ENCODE assay signal across 10 cellular contexts in genomic region chr14:104722938-104723650, GRCh38. TPM values are rescaled to one million over a fixed set of nuclear protein-coding genes. Genes with fewer than 3 reads are reported as not detected.
DNase-seq lines count a peak whose midpoint lies in the region; ATAC-seq, FAIRE-seq and TF ChIP-seq lines count a peak whose summit lies in the region.
"Had no signal": no experiment of that assay in that cellular context is flagged by ENCODE, and none has a peak within 500 bp of the region (broad histone marks: within the 10 kb centered on the region; RNA-seq: fewer than 3 reads in every experiment).

No MANE protein-coding gene starts in this region.

- no peak overlapping the region for H3K23ac ChIP-seq in H1 (ENCODE audit: insufficient read length)

- H2AK5ac ChIP-seq in H1 (ENCODE audit: low read depth, low read length), result no peak overlapping the region

- H3K9me3 Mint-ChIP-seq in CD8-positive, alpha-beta T cell, result no peaks in the 10 kb centered on the region

- intact Hi-C loops in CD8-positive, alpha-beta T cell (cut with DNase I, micrococcal nuclease), result loop anchor here (1.0 to 5.0 kb wide), 2 partner anchors 29 to 44 kb away; no protein-coding TSS in a partner anchor

- peaks cover 6% of the 10 kb centered on the region for H3K36me3 Mint-ChIP-seq in CD8-positive, alpha-beta T cell

- H2AFZ ChIP-seq in H1 (ENCODE audit: low read length) (no peak overlapping the region), parathyroid adenoma (peak overlapping the region; percentile 91)

- H3K9me3 ChIP-seq in CD8-positive, alpha-beta T cell (ENCODE audit: low read length), result no peaks in the 10 kb centered on the region
- no peaks in the 10 kb centered on the region for H3K9me3 ChIP-seq in H1 (ENCODE audit: insufficient read depth in 2 of 2, low read depth in 1 of 2, low read length in 1 of 2)
- no peaks in the 10 kb centered on the region for H3K9me3 ChIP-seq in parathyroid adenoma (ENCODE audit: control insufficient read depth, low read length)

- no peak for TF ChIP-seq RAD21 in H1 (IDR thresholded peaks at IDR 0.05 in 1 of 2, conservative IDR thresholded peaks at IDR 0.05 in 1 of 2; ENCODE audit: low read depth in 2 of 2, low read length in 2 of 2)

- no peak overlapping the region for H4K5ac ChIP-seq in H1 (ENCODE audit: insufficient read length, low read depth, low read length)

- no peak overlapping the region for H2BK15ac ChIP-seq in H1 (ENCODE audit: low read length)

- H3K4ac ChIP-seq in H1 (replicated peaks; ENCODE audit: insufficient read length, low read depth, low read length), result no peak overlapping the region

- H3K9ac ChIP-seq in H1 (replicated peaks in 1 of 4; ENCODE audit: extremely low read depth in 1 of 4, low read depth in 3 of 4, low read length in 3 of 4) (no peak overlapping the region), parathyroid adenoma (no peak overlapping the region)

- 56% methylated on average over 23 of the region's 26 CpGs; no CpG with 5 or more reads in 1 of the 2 experiments for WGBS in H1 (ENCODE audit: extremely low coverage in 1 of 2, insufficient coverage in 1 of 2, insufficient read length in 1 of 2, insufficient replicate concordance in 2 of 2, low coverage in 1 of 2, low lambda C conversion rate in 2 of 2, missing lambda C conversion rate in 1 of 2), 2 experiments

- H4K20me1 ChIP-seq in H1 (replicated peaks in 1 of 2; ENCODE audit: control insufficient read depth in 1 of 2, insufficient read depth in 2 of 2, low read length in 2 of 2), result peaks cover 0 to 4% of the 10 kb centered on the region in 2 experiments

- H2BK12ac ChIP-seq in H1 (ENCODE audit: low read depth, low read length), result 0 out of 2 replicates have a peak overlapping the region, but pooled peaks have one; percentile 60

- H2BK120ac ChIP-seq in H1 (replicated peaks; ENCODE audit: low read depth, low read length), result no peak overlapping the region

- POLR2A ChIA-PET in CD8-positive, alpha-beta T cell (lab: Charles Lee), result interaction anchor here (1.7 kb wide), 1 partner anchor 30 kb away, joined by 7 read pairs; the partner anchor contains the start of gene SIVA1
- POLR2A ChIA-PET in H1 (lab: Charles Lee; ENCODE audit: partially characterized antibody), result interaction anchor here (0.7 to 2.7 kb wide), 8 partner anchors 8 to 576 kb away, joined by 3 to 10 read pairs (median 4); partner anchors contain the start of gene SIVA1

- peaks cover 9% of the 10 kb centered on the region; the same call in 1 of the 2 replicates for H3K23me2 ChIP-seq in H1 (ENCODE audit: low read depth, low read length)

- in situ Hi-C loops in G401 (cut with HindIII; ENCODE audit: low sequenced_read_pairs), result no loop called here

- no peaks in the 10 kb centered on the region for H3K4me1 Mint-ChIP-seq in CD8-positive, alpha-beta T cell (ENCODE audit: low read depth)

- H4K8ac ChIP-seq in H1 (ENCODE audit: extremely low read depth, insufficient read depth, low read length), result peak overlapping the region; percentile 81

- no peaks in the 10 kb centered on the region for H3K36me3 ChIP-seq in CD8-positive, alpha-beta T cell (ENCODE audit: insufficient read depth, low read length)
- H3K36me3 ChIP-seq in H1 (ENCODE audit: control insufficient read depth in 2 of 4, insufficient read depth in 4 of 4, low read length in 3 of 4) (peaks cover 0 to 3% (median 0%) of the 10 kb centered on the region in 4 experiments; a peak in 1 of 8 replicates), parathyroid adenoma (ENCODE audit: control insufficient read depth, insufficient read depth, low read length) (no peaks in the 10 kb centered on the region)

- H3K27me3 ChIP-seq in CD8-positive, alpha-beta T cell (ENCODE audit: insufficient read depth, low read length), result no peaks in the 10 kb centered on the region
- H3K27me3 ChIP-seq in H1 (replicated peaks in 1 of 4; ENCODE audit: control insufficient read depth in 3 of 4, extremely low read depth in 1 of 4, insufficient read depth in 3 of 4, low read length in 3 of 4) (peaks cover 0 to 1% (median 0%) of the 10 kb centered on the region in 4 experiments; a peak in 1 of 7 replicates), parathyroid adenoma (ENCODE audit: control insufficient read depth, insufficient read depth, low read length) (no peaks in the 10 kb centered on the region)

- no peak overlapping the region for H3K14ac ChIP-seq in H1 (ENCODE audit: insufficient read length)

- H3K4me2 ChIP-seq in H1 (ENCODE audit: insufficient read depth in 1 of 2, low read depth in 2 of 2, low read length in 2 of 2) (peak overlapping the region; percentile 62 to 80), parathyroid adenoma (ENCODE audit: low read length) (peak overlapping the region; percentile 89)

- H3K18ac ChIP-seq in H1 (ENCODE audit: extremely low read depth, low read length), result no peak overlapping the region; the same call in 1 of the 2 replicates

- CTCF ChIA-PET in CD8-positive, alpha-beta T cell (lab: Charles Lee), result interaction anchor here (0.6 to 2.2 kb wide), 9 partner anchors 10 to 67 kb away, joined by 3 to 10 read pairs (median 3); partner anchors contain the start of gene SIVA1
- CTCF ChIA-PET in H1 (lab: Charles Lee; ENCODE audit: partially characterized antibody), result interaction anchor here (0.6 to 2.8 kb wide), 12 partner anchors 8 to 121 kb away, joined by 3 to 16 read pairs (median 4); no protein-coding TSS in a partner anchor

- H3K4me3 Mint-ChIP-seq in CD8-positive, alpha-beta T cell, result peak overlapping the region; percentile 32

- H3K56ac ChIP-seq in H1 (replicated peaks; ENCODE audit: insufficient read length, low read depth, low read length), result no peak overlapping the region

- no peaks in the 10 kb centered on the region for H3K79me1 ChIP-seq in H1 (ENCODE audit: low read depth, low read length)

- no peak overlapping the region for H2BK20ac ChIP-seq in H1 (ENCODE audit: low read length)

- H3K27ac Mint-ChIP-seq in CD8-positive, alpha-beta T cell, result no peak overlapping the region

- DNase-seq in CD8-positive, alpha-beta T cell, result no peak
- DNase-seq in NB4 (ENCODE audit: low read depth) (peak; percentile 34), H1 (ENCODE audit: low read depth in 1 of 2, low spot score in 2 of 2) (no peak), G401 (ENCODE audit: low spot score) (no peak), occipital lobe (lab: John Stamatoyannopoulos, UW) (no peak), NCI-H2107 (lab: John Stamatoyannopoulos, UW) (no peak)

- TF ChIP-seq EP300 in H1 (IDR thresholded peaks at IDR 0.05; ENCODE audit: borderline replicate concordance in 1 of 2, low read depth in 2 of 2, low read length in 2 of 2), result no peak

- no peak for ATAC-seq in CD8-positive, alpha-beta T cell
- ATAC-seq in HG03439 (IDR thresholded peaks at IDR 0.05; ENCODE audit: unreplicated experiment), result no peak

- H3K79me2 ChIP-seq in H1 (ENCODE audit: control insufficient read depth in 1 of 2, insufficient read depth in 2 of 2, low read length in 2 of 2) (no peaks in the 10 kb centered on the region), parathyroid adenoma (no peaks in the 10 kb centered on the region)

- H4K91ac ChIP-seq in H1 (replicated peaks; ENCODE audit: insufficient read length, low read length), result no peak overlapping the region

- no peak overlapping the region for H2BK5ac ChIP-seq in H1 (ENCODE audit: low read depth, low read length)

- peaks cover 6% of the 10 kb centered on the region for H3K4me1 ChIP-seq in CD8-positive, alpha-beta T cell (ENCODE audit: insufficient read depth, low read length)
- H3K4me1 ChIP-seq in H1 (replicated peaks in 1 of 4; ENCODE audit: control insufficient read depth in 3 of 4, insufficient read depth in 4 of 4, low read length in 3 of 4) (peaks cover 0 to 18% (median 10%) of the 10 kb centered on the region in 4 experiments; a peak in 6 of 7 replicates), parathyroid adenoma (peaks cover 5% of the 10 kb centered on the region)

- no peaks in the 10 kb centered on the region for H3K27me3 Mint-ChIP-seq in CD8-positive, alpha-beta T cell (ENCODE audit: low read depth)

- TF ChIP-seq CTCF in CD8-positive, alpha-beta T cell (IDR thresholded peaks at IDR 0.05), result no peak
- TF ChIP-seq CTCF in NB4 (IDR thresholded peaks at IDR 0.05; ENCODE audit: low read depth, low read length) (no peak), H1 (IDR thresholded peaks at IDR 0.05; ENCODE audit: control extremely low read depth in 1 of 3, insufficient read depth in 1 of 3, low read depth in 1 of 3, low read length in 3 of 3) (no peak), parathyroid adenoma (IDR thresholded peaks at IDR 0.05) (no peak)

- no peak for TF ChIP-seq POLR2A in NB4 (IDR thresholded peaks at IDR 0.05; ENCODE audit: extremely low read depth, insufficient read length)
- TF ChIP-seq POLR2A in H1 (IDR thresholded peaks at IDR 0.05; ENCODE audit: control extremely low read depth in 1 of 2, low read depth in 2 of 2, low read length in 2 of 2), result no peak

- no peak overlapping the region for H3K27ac ChIP-seq in CD8-positive, alpha-beta T cell (ENCODE audit: low read depth, low read length)
- no peak overlapping the region for H3K27ac ChIP-seq in H1 (ENCODE audit: low read depth, low read length)
- H3K27ac ChIP-seq in parathyroid adenoma, result no peak overlapping the region
- H3K27ac ChIP-seq: SK-N-MC had no signal

- peak overlapping the region; percentile 72 for H3K4me3 ChIP-seq in CD8-positive, alpha-beta T cell (ENCODE audit: low read depth, low read length)
- no peak overlapping the region for H3K4me3 ChIP-seq in NB4 (ENCODE audit: low read depth, low read length)
- peak overlapping the region in 3 of 4 experiments; percentile 52 to 88 (median 54); a peak in 4 of 8 replicates for H3K4me3 ChIP-seq in H1 (ENCODE audit: extremely low read depth in 1 of 4, insufficient read depth in 2 of 4, low read depth in 3 of 4, low read length in 4 of 4)
- peak overlapping the region; percentile 70 for H3K4me3 ChIP-seq in parathyroid adenoma (ENCODE audit: low read depth, low read length)

- no peak for FAIRE-seq in H1 (lab: Jason Lieb, UNC)
- FAIRE-seq: colon had no signal

RNA-seq across cellular contexts. Expression of gene ADSS1, which starts 0.9 kb away (rescaled TPM):
- total RNA-seq in CD8-positive, alpha-beta T cell, result 1 to 10 TPM; 2.4 to 3.5 TPM
- total RNA-seq in H1 (2021; fragmentation: NEBNext Ultra II Directional; extraction: Animal tissue kit (Norgen Biotek cat#: 25700)), result 7.9 and 8.9 TPM in 2 replicates
- 7.1 and 9.4 TPM in 2 replicates for polyA plus RNA-seq in H1 (2011; rRNA removed)
- 12.8 TPM for polyA plus RNA-seq in H1 (2011; cell fraction: cytosol; rRNA removed)
- polyA plus RNA-seq in H1 (2011; cell fraction: nucleus; rRNA removed), result 43.4 TPM
- polyA plus RNA-seq in H1 (2012, experiment 1 of 2), result 8.2 to 15.0 TPM (median 11.8 TPM) in 4 replicates
- 9.8 TPM for polyA plus RNA-seq in H1 (2012, experiment 2 of 2)
- polyA plus RNA-seq in H1 (2013, experiment 1 of 2), result 6.2 TPM
- 5.8 TPM for polyA plus RNA-seq in H1 (2013, experiment 2 of 2)
- 3.2 and 7.1 TPM in 2 replicates for polyA minus RNA-seq in H1 (2011; rRNA and poly(A)+ RNA removed)
- 2.6 TPM for polyA minus RNA-seq in H1 (2011; cell fraction: cytosol; rRNA and poly(A)+ RNA removed)
- polyA minus RNA-seq in H1 (2011; cell fraction: nucleus; rRNA and poly(A)+ RNA removed), result 11.0 TPM
- 18.3 and 19.5 TPM in 2 replicates for total RNA-seq in G401 (2014; rRNA removed; shearing (Covaris generic))
- total RNA-seq in occipital lobe, result 4.8 TPM

RNA-seq across cellular contexts. Expression of gene SIVA1, which starts 29.9 kb away (rescaled TPM):
- total RNA-seq in CD8-positive, alpha-beta T cell, result 100 to 1,000 TPM; 104 to 115 TPM
- 123 and 135 TPM in 2 replicates for total RNA-seq in H1 (2021; fragmentation: NEBNext Ultra II Directional; extraction: Animal tissue kit (Norgen Biotek cat#: 25700))
- polyA plus RNA-seq in H1 (2011; rRNA removed), result 517 and 589 TPM in 2 replicates
- 330 TPM for polyA plus RNA-seq in H1 (2011; cell fraction: cytosol; rRNA removed)
- polyA plus RNA-seq in H1 (2011; cell fraction: nucleus; rRNA removed), result 307 TPM
- polyA plus RNA-seq in H1 (2012, experiment 1 of 2), result 85.5 to 181 TPM (median 172 TPM) in 4 replicates
- polyA plus RNA-seq in H1 (2012, experiment 2 of 2), result 271 TPM
- 207 TPM for polyA plus RNA-seq in H1 (2013, experiment 1 of 2)
- polyA plus RNA-seq in H1 (2013, experiment 2 of 2), result 187 TPM
- polyA minus RNA-seq in H1 (2011; rRNA and poly(A)+ RNA removed), result 23.9 and 34.6 TPM in 2 replicates
- polyA minus RNA-seq in H1 (2011; cell fraction: cytosol; rRNA and poly(A)+ RNA removed), result 70.6 TPM
- 52.2 TPM for polyA minus RNA-seq in H1 (2011; cell fraction: nucleus; rRNA and poly(A)+ RNA removed)
- total RNA-seq in G401 (2014; rRNA removed; shearing (Covaris generic)), result 207 and 294 TPM in 2 replicates
- 21.2 TPM for total RNA-seq in occipital lobe

RNA-seq across cellular contexts. Expression of gene INF2, which starts 33.7 kb away (rescaled TPM):
- total RNA-seq in CD8-positive, alpha-beta T cell, result 10 to 100 TPM; 42.2 to 49.1 TPM
- total RNA-seq in H1 (2021; fragmentation: NEBNext Ultra II Directional; extraction: Animal tissue kit (Norgen Biotek cat#: 25700)), result 54.0 and 59.5 TPM in 2 replicates
- 29.1 and 42.3 TPM in 2 replicates for polyA plus RNA-seq in H1 (2011; rRNA removed)
- polyA plus RNA-seq in H1 (2011; cell fraction: cytosol; rRNA removed), result 28.5 TPM
- polyA plus RNA-seq in H1 (2011; cell fraction: nucleus; rRNA removed), result 143 TPM
- polyA plus RNA-seq in H1 (2012, experiment 1 of 2), result 27.3 to 49.9 TPM (median 47.0 TPM) in 4 replicates
- 33.6 TPM for polyA plus RNA-seq in H1 (2012, experiment 2 of 2)
- 36.0 TPM for polyA plus RNA-seq in H1 (2013, experiment 1 of 2)
- polyA plus RNA-seq in H1 (2013, experiment 2 of 2), result 32.6 TPM
- 12.8 and 15.1 TPM in 2 replicates for polyA minus RNA-seq in H1 (2011; rRNA and poly(A)+ RNA removed)
- 22.1 TPM for polyA minus RNA-seq in H1 (2011; cell fraction: cytosol; rRNA and poly(A)+ RNA removed)
- polyA minus RNA-seq in H1 (2011; cell fraction: nucleus; rRNA and poly(A)+ RNA removed), result 27.8 TPM
- 30.3 and 31.3 TPM in 2 replicates for total RNA-seq in G401 (2014; rRNA removed; shearing (Covaris generic))
- total RNA-seq in occipital lobe, result 8.4 TPM
